Comparison of ENCODE assay signal across 1 cellular context in genomic region chr2:177241771-177242135, GRCh38.
TF ChIP-seq lines count a peak whose summit lies in the region.

No MANE protein-coding gene starts in this region.

TF ChIP-seq in IMR-90, 13 proteins besides CTCF, POLR2A, EP300 and RAD21 (continued from another document):
- TF ChIP-seq SMC3 (IDR thresholded peaks at IDR 0.05; ENCODE audit: low read depth, low read length) (no peak), BHLHE40 (IDR thresholded peaks at IDR 0.05; ENCODE audit: low read depth, low read length) (no peak), MAZ (IDR thresholded peaks at IDR 0.05; ENCODE audit: borderline replicate concordance, low read depth, low read length) (no peak), FOS (IDR thresholded peaks at IDR 0.05; ENCODE audit: low read depth, low read length) (no peak), CHD1 (IDR thresholded peaks at IDR 0.05; ENCODE audit: low read depth, low read length) (no peak)
- TF ChIP-seq, protein P1, sequence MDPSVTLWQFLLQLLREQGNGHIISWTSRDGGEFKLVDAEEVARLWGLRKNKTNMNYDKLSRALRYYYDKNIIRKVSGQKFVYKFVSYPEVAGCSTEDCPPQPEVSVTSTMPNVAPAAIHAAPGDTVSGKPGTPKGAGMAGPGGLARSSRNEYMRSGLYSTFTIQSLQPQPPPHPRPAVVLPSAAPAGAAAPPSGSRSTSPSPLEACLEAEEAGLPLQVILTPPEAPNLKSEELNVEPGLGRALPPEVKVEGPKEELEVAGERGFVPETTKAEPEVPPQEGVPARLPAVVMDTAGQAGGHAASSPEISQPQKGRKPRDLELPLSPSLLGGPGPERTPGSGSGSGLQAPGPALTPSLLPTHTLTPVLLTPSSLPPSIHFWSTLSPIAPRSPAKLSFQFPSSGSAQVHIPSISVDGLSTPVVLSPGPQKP (IDR thresholded peaks at IDR 0.05; ENCODE audit: borderline replicate concordance, low read depth, low read length) = no peak
TF ChIP-seq in IMR-90: peak in this region for 0.
